In genomic region chr4:182748283-182748682, GRCh38 we compare ENCODE assay signal across 16 cellular contexts.
DNase-seq lines count a peak whose midpoint lies in the region; ATAC-seq lines count a peak whose summit lies in the region.
"Had no signal": no experiment of that assay in that cellular context is flagged by ENCODE, and none has a peak within 500 bp of the region (broad histone marks: within the 10 kb centered on the region; RNA-seq: fewer than 3 reads in every experiment).

No MANE protein-coding gene starts in this region.

- no peak for DNase-seq in Right ventricle myocardium inferior (ENCODE audit: missing footprints)
- DNase-seq in cardiac septum (ENCODE audit: low spot score), result no peak
- peak; percentile 30 for DNase-seq in left ventricle myocardium superior
- peak; percentile 1 for DNase-seq in occipital lobe (lab: John Stamatoyannopoulos, UW)
- DNase-seq in T1000 (lab: John Stamatoyannopoulos, UW), result no peak
- no peak for DNase-seq in HuH-7 (ENCODE audit: low spot score)
- no peak for DNase-seq in kidney tubule cell (ENCODE audit: low spot score)
- DNase-seq: 8988T; NCI-H1048; NCI-H146; NCI-H2107; NCI-H226; NCI-H69; NK-92 treated with Interleukin-12 subunit alpha and Interleukin-12 subunit beta, amount 100 ng/mL, for 24 hours had no signal

- ATAC-seq in Right ventricle myocardium inferior, result peak; percentile 93
- ATAC-seq in left ventricle myocardium superior, result peak; percentile 96
- ATAC-seq in GM21529 (IDR thresholded peaks at IDR 0.05; ENCODE audit: unreplicated experiment), result no peak
- ATAC-seq: K562 had no signal

- intact Hi-C loops in Right ventricle myocardium inferior (cut with DNase I), result no loop called here
- intact Hi-C loops in cardiac septum (cut with DNase I), result loop anchor here (5.0 kb wide), 1 partner anchor 66 kb away; no protein-coding TSS in a partner anchor
- intact Hi-C loops in left ventricle myocardium superior (cut with micrococcal nuclease), result no loop called here

Comparison
In these comparisons a context has a peak if more than half of its experiments do, and no peak if none do; other contexts are left out.
1. DNase-seq: peak in left ventricle myocardium superior (single experiment) and occipital lobe (single experiment); none in Right ventricle myocardium inferior (single experiment), cardiac septum (single experiment), T1000 (single experiment), HuH-7 (single experiment) and kidney tubule cell (single experiment).